8 cellular contexts compared by ENCODE assay signal in the genomic region with DNA sequence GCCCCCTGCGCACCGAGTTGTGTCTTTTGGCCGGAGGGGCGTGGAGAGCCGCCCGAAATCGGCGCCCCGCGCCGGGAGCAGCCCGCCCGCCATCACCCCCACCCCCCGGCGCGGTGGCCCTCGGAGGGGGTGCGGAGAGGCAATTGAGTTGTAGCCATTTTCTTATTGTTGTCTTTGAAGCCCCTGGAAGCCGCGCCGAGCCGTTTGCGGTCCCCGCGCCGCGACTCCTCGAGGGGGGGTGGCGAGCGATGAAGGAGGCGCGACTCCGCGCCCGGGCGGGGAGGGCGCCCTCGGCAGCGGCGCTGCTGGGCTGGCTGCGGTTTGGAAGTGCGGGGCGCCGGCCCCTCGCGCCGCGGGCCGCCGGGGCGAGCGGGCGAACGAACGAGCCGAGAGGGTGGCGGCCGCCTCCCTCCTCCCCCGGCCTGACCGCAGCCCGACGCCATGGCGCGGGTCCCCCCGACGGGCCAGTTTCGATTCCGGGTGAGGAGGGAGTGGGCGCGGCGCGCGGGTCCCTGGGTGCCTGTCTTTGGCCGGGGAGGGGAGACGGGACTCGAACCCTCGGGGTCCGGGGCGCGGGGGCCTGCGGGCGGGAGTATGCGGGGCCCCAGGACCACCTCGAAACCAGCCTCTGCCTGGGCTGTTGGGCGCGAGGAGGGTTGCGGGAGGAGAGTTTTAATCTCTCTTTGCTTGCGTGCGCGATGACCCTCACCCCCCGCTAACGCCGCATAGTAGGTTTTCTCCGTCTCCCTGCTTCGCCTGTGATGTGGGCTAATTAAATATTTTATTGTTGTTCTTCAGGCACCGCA. TPM values are rescaled to one million over a fixed set of nuclear protein-coding genes. Genes with fewer than 3 reads are reported as not detected.
A peak's percentile ranks its signal among the peaks of the same experiment; 100 is the strongest.
DNase-seq lines count a peak whose midpoint lies in the region; ATAC-seq, FAIRE-seq and TF ChIP-seq lines count a peak whose summit lies in the region.

No MANE protein-coding gene starts in this region.

- peaks cover 12 to 29% of the 10 kb centered on the region in 2 experiments; a peak in 3 of 4 replicates for H3K79me1 ChIP-seq in IMR-90 (ENCODE audit: low read depth in 1 of 2, low read length in 2 of 2)

- H3K18ac ChIP-seq in IMR-90 (ENCODE audit: low read depth, low read length): peak overlapping the region; percentile 51

- H2AFZ ChIP-seq in IMR-90 (replicated peaks; ENCODE audit: low read length, poor library complexity): peak overlapping the region; percentile 85
- H2AFZ ChIP-seq in endothelial cell of umbilical vein (ENCODE audit: low read depth, low read length): peak overlapping the region; percentile 68

- peak overlapping the region; percentile 38; the same call in 1 of the 2 replicates for H2BK20ac ChIP-seq in IMR-90 (ENCODE audit: low read depth, low read length)

- H3K4me2 ChIP-seq in IMR-90 (ENCODE audit: low read depth, low read length) (peak overlapping the region; percentile 83), endothelial cell of umbilical vein (ENCODE audit: insufficient read depth, low read length) (peak overlapping the region; percentile 98)

- TF ChIP-seq POLR2A in IMR-90 (IDR thresholded peaks at IDR 0.05; ENCODE audit: low read depth, low read length): no peak
- no peak for TF ChIP-seq POLR2A in endothelial cell of umbilical vein (IDR thresholded peaks at IDR 0.05; ENCODE audit: low read depth, low read length)

- H3K4me1 ChIP-seq in IMR-90 (ENCODE audit: control insufficient read depth, insufficient read depth, low read length) (peaks cover 4% of the 10 kb centered on the region), endothelial cell of umbilical vein (ENCODE audit: control insufficient read depth, extremely low read depth, insufficient read depth, low read length) (peaks cover 28% of the 10 kb centered on the region), mucosa of stomach (ENCODE audit: control insufficient read depth, insufficient read depth, low read length) (peaks cover 11% of the 10 kb centered on the region)

- H2BK120ac ChIP-seq in IMR-90 (ENCODE audit: low read depth, low read length): peak overlapping the region; percentile 65; the same call in 1 of the 2 replicates

- peak overlapping the region; percentile 14 for H4K5ac ChIP-seq in IMR-90 (ENCODE audit: low read depth, low read length)

- WGBS in IMR-90 (ENCODE audit: extremely low coverage in 2 of 2, insufficient read length in 1 of 2), 2 experiments: 0% methylated on average over 19 of the region's 96 CpGs; no CpG with 5 or more reads in 1 of the 2 experiments

- peak overlapping the region; percentile 95 for H3K9ac ChIP-seq in IMR-90 (ENCODE audit: low read depth, low read length)
- H3K9ac ChIP-seq in endothelial cell of umbilical vein (replicated peaks; ENCODE audit: extremely low read depth, insufficient read depth, low read length): peak overlapping the region; percentile 95
- peak overlapping the region; percentile 91 for H3K9ac ChIP-seq in mucosa of stomach (ENCODE audit: low read length)

- H3K9me1 ChIP-seq in IMR-90 (ENCODE audit: insufficient read depth, low read length) (peaks cover 3% of the 10 kb centered on the region; the same call in 1 of the 2 replicates), endothelial cell of umbilical vein (replicated peaks; ENCODE audit: control insufficient read depth, extremely low read depth, insufficient read depth, low read length) (no peaks in the 10 kb centered on the region)

- no peaks in the 10 kb centered on the region for H3K36me3 ChIP-seq in IMR-90 (ENCODE audit: control insufficient read depth, insufficient read depth, low read length)
- no peaks in the 10 kb centered on the region for H3K36me3 ChIP-seq in endothelial cell of umbilical vein (ENCODE audit: control insufficient read depth in 2 of 2, extremely low read depth in 1 of 2, insufficient read depth in 2 of 2, low read length in 2 of 2)
- H3K36me3 ChIP-seq in mucosa of stomach (ENCODE audit: control insufficient read depth, insufficient read depth, low read length): no peaks in the 10 kb centered on the region

- TF ChIP-seq CTCF in C4-2B (conservative IDR thresholded peaks at IDR 0.05): 0 out of 2 replicates have a peak, but pooled peaks have one; percentile 4
- TF ChIP-seq CTCF in IMR-90 (conservative IDR thresholded peaks at IDR 0.05; ENCODE audit: low read depth, low read length): peak; percentile 8; the same call in 1 of the 2 replicates
- no peak for TF ChIP-seq CTCF in endothelial cell of umbilical vein (IDR thresholded peaks at IDR 0.05; ENCODE audit: extremely low read depth in 1 of 2, insufficient read depth in 1 of 2, low read depth in 1 of 2, low read length in 2 of 2)

- POLR2A ChIA-PET in IMR-90 (lab: Charles Lee; ENCODE audit: unreplicated experiment): no interaction called here
- POLR2A ChIA-PET in endothelial cell of umbilical vein (lab: Charles Lee): interaction anchor here (1.1 to 2.2 kb wide), 2 partner anchors 10 to 278 kb away, joined by 3 to 29 read pairs; no protein-coding TSS in a partner anchor

- H3K79me2 ChIP-seq in endothelial cell of umbilical vein (ENCODE audit: control insufficient read depth, insufficient read depth, low read length): peaks cover 12% of the 10 kb centered on the region

- H3K14ac ChIP-seq in IMR-90 (replicated peaks; ENCODE audit: low read depth, low read length): peak overlapping the region; percentile 90

- H3K9me3 ChIP-seq in IMR-90 (ENCODE audit: control insufficient read depth, insufficient read depth, low read length): no peaks in the 10 kb centered on the region
- H3K9me3 ChIP-seq in endothelial cell of umbilical vein (replicated peaks; ENCODE audit: control insufficient read depth, insufficient read depth, low read length): no peaks in the 10 kb centered on the region
- H3K9me3 ChIP-seq in mucosa of stomach (ENCODE audit: control insufficient read depth, low read length): no peaks in the 10 kb centered on the region

- peak overlapping the region; percentile 93 for H3K23ac ChIP-seq in IMR-90 (ENCODE audit: low read depth, low read length)

- no peak for DNase-seq in IMR-90
- DNase-seq in activated CD8-positive, alpha-beta memory T cell treated with anti-CD3 and anti-CD28 coated beads, Interleukin-2, amount 50 U/mL, for 4 hours: peak; percentile 61
- peak; percentile 35 for DNase-seq in endothelial cell of umbilical vein (ENCODE audit: low read depth, low spot score)
- peak; percentile 69 to 70 for DNase-seq in stimulated activated naive CD8-positive, alpha-beta T cell treated with anti-CD3 and anti-CD28 coated beads, Interleukin-15, amount 100 ng/mL, for 72 hours
- no peak for DNase-seq in cerebellar nuclear complex (lab: John Stamatoyannopoulos, UW)

- peak overlapping the region; percentile 12; the same call in 1 of the 2 replicates for H2AK5ac ChIP-seq in IMR-90 (ENCODE audit: low read depth, low read length)

- no peaks in the 10 kb centered on the region for H3K27me3 Mint-ChIP-seq in stimulated activated naive CD8-positive, alpha-beta T cell treated with anti-CD3 and anti-CD28 coated beads, Interleukin-15, amount 100 ng/mL, for 72 hours

- TF ChIP-seq RAD21 in IMR-90 (IDR thresholded peaks at IDR 0.05; ENCODE audit: low read length): no peak; the same call in 1 of the 2 replicates

- H3K27ac ChIP-seq in C4-2B: no peak overlapping the region; the same call in 1 of the 2 replicates
- peak overlapping the region; percentile 63 for H3K27ac ChIP-seq in IMR-90 (ENCODE audit: insufficient read depth, low read length)
- peak overlapping the region; percentile 87 for H3K27ac ChIP-seq in endothelial cell of umbilical vein (ENCODE audit: insufficient read depth, low read depth, low read length)

- ATAC-seq in IMR-90 (ENCODE audit: low read depth) (0 out of 2 replicates have a peak, but pooled peaks have one; percentile 1), GM19035 (IDR thresholded peaks at IDR 0.05; ENCODE audit: unreplicated experiment) (no peak)
- ATAC-seq in stimulated activated naive CD8-positive, alpha-beta T cell treated with anti-CD3 and anti-CD28 coated beads, Interleukin-15, amount 100 ng/mL, for 72 hours: no peak

- H3K27me3 ChIP-seq in IMR-90 (ENCODE audit: control insufficient read depth, insufficient read depth, low read length) (no peaks in the 10 kb centered on the region), endothelial cell of umbilical vein (ENCODE audit: control insufficient read depth in 2 of 2, insufficient read depth in 2 of 2, low read length in 2 of 2) (no peaks in the 10 kb centered on the region), mucosa of stomach (ENCODE audit: control insufficient read depth, insufficient read depth, low read length) (peaks cover 11% of the 10 kb centered on the region)

- H2BK5ac ChIP-seq in IMR-90 (ENCODE audit: low read depth, low read length, poor library complexity, severe bottlenecking): peak overlapping the region; percentile 82

- peak overlapping the region; percentile 67 to 80 for H4K8ac ChIP-seq in IMR-90 (ENCODE audit: low read depth in 2 of 2, low read length in 2 of 2)

- peak overlapping the region; percentile 87 to 89 for H3K4me3 Mint-ChIP-seq in stimulated activated naive CD8-positive, alpha-beta T cell treated with anti-CD3 and anti-CD28 coated beads, Interleukin-15, amount 100 ng/mL, for 72 hours

- no peaks in the 10 kb centered on the region for H3K9me3 Mint-ChIP-seq in stimulated activated naive CD8-positive, alpha-beta T cell treated with anti-CD3 and anti-CD28 coated beads, Interleukin-15, amount 100 ng/mL, for 72 hours

- peak; percentile 65 for FAIRE-seq in endothelial cell of umbilical vein (lab: Jason Lieb, UNC)

- in situ Hi-C loops in IMR-90 (cut with MboI; ENCODE audit: low sequenced_read_pairs): loop anchor here (10.0 to 25.0 kb wide), 3 partner anchors 378 to 986 kb away; no protein-coding TSS in a partner anchor

- peak overlapping the region; percentile 76 for H3K56ac ChIP-seq in IMR-90 (ENCODE audit: extremely low read depth, insufficient read depth, low read length)

- H3K4me3 ChIP-seq in IMR-90 (ENCODE audit: insufficient read depth, low read depth, low read length) (peak overlapping the region; percentile 83), endothelial cell of umbilical vein (replicated peaks in 1 of 3; ENCODE audit: insufficient read depth in 1 of 3, low read depth in 1 of 3, low read length in 3 of 3) (peak overlapping the region; percentile 75 to 96 (median 95)), mucosa of stomach (ENCODE audit: low read length) (peak overlapping the region; percentile 61)

- H3K27ac Mint-ChIP-seq in stimulated activated naive CD8-positive, alpha-beta T cell treated with anti-CD3 and anti-CD28 coated beads, Interleukin-15, amount 100 ng/mL, for 72 hours: peak overlapping the region; percentile 97

- peak overlapping the region; percentile 70 for H2AK9ac ChIP-seq in IMR-90 (replicated peaks; ENCODE audit: low read depth, low read length, poor library complexity)

- H4K91ac ChIP-seq in IMR-90 (ENCODE audit: insufficient read depth, low read depth, low read length): peak overlapping the region; percentile 56

- peaks cover 47% of the 10 kb centered on the region for H3K4me1 Mint-ChIP-seq in stimulated activated naive CD8-positive, alpha-beta T cell treated with anti-CD3 and anti-CD28 coated beads, Interleukin-15, amount 100 ng/mL, for 72 hours

- intact Hi-C loops in IMR-90 (cut with micrococcal nuclease) (loop anchor here (5.0 to 10.0 kb wide), 11 partner anchors 96 to 1208 kb away; no protein-coding TSS in a partner anchor), endothelial cell of umbilical vein (cut with micrococcal nuclease) (loop anchor here (1.0 to 10.0 kb wide), 8 partner anchors 8 to 1276 kb away; a partner anchor contains a TSS)

- CTCF ChIA-PET in IMR-90 (lab: Yijun Ruan, JAX): interaction anchor here (0.7 to 1.0 kb wide), 2 partner anchors 43 to 564 kb away, joined by 5 to 9 read pairs; no protein-coding TSS in a partner anchor
- CTCF ChIA-PET in endothelial cell of umbilical vein (lab: Charles Lee): interaction anchor here (1.3 kb wide), 2 partner anchors 54 to 89 kb away, joined by 4 read pairs; no protein-coding TSS in a partner anchor

- H2BK15ac ChIP-seq in IMR-90 (ENCODE audit: low read depth, low read length): 0 out of 3 replicates have a peak overlapping the region, but pooled peaks have one; percentile 77

- BruUV-seq in IMR-90 (replicated peaks; lab: Mats Ljungman, UMichigan) (no TSS peak), endothelial cell of umbilical vein (replicated peaks; lab: Mats Ljungman, UMichigan) (no TSS peak)

- H4K20me1 ChIP-seq in IMR-90 (ENCODE audit: insufficient read depth, low read length): no peaks in the 10 kb centered on the region
- H4K20me1 ChIP-seq in endothelial cell of umbilical vein (replicated peaks; ENCODE audit: control insufficient read depth, extremely low read depth, insufficient read depth, low read length): no peaks in the 10 kb centered on the region

- H3K4ac ChIP-seq in IMR-90 (ENCODE audit: low read depth, low read length): peak overlapping the region; percentile 67

- dilution Hi-C loops in IMR-90 (cut with HindIII; ENCODE audit: low sequenced_read_pairs, unreplicated experiment): no loop called here
- dilution Hi-C loops in endothelial cell of umbilical vein (cut with MboI; ENCODE audit: extremely low pct_ligation_motif_present, low sequenced_read_pairs): no loop called here

RNA-seq across cellular contexts. Expression of a gene that starts 1.3 kb away (rescaled TPM):
- total RNA-seq in IMR-90 (2012; rRNA removed) (76.9 and 78.1 TPM in 2 replicates), endothelial cell of umbilical vein (31.4 and 34.5 TPM in 2 replicates)
- polyA plus RNA-seq in IMR-90 (2012; rRNA removed) (68.0 and 69.3 TPM in 2 replicates), endothelial cell of umbilical vein (24.0 and 32.3 TPM in 2 replicates)
- polyA plus RNA-seq in IMR-90 (2012; cell fraction: cytosol; rRNA removed): 39.6 and 53.9 TPM in 2 replicates
- polyA plus RNA-seq in IMR-90 (2012; cell fraction: nucleus; rRNA removed; ENCODE audit: low replicate concordance): 105 and 128 TPM in 2 replicates
- polyA plus RNA-seq in endothelial cell of umbilical vein (2011; cell fraction: cytosol; rRNA removed): 24.0 and 26.5 TPM in 2 replicates
- 65.0 and 75.1 TPM in 2 replicates for polyA plus RNA-seq in endothelial cell of umbilical vein (2011; cell fraction: nucleus; rRNA removed)
- 19.9 and 22.5 TPM in 2 replicates for polyA plus RNA-seq in endothelial cell of umbilical vein (2012)
- 54.7 and 58.6 TPM in 2 replicates for polyA minus RNA-seq in endothelial cell of umbilical vein
- polyA minus RNA-seq in endothelial cell of umbilical vein (2011; cell fraction: cytosol; rRNA and poly(A)+ RNA removed): 1.2 TPM
- 153 and 167 TPM in 2 replicates for polyA minus RNA-seq in endothelial cell of umbilical vein (2011; cell fraction: nucleus; rRNA and poly(A)+ RNA removed)

Comparison
In these comparisons a context has a peak if more than half of its experiments do, and no peak if none do; other contexts are left out.
1. CTCF ChIP-seq: peak in C4-2B (single experiment) and IMR-90 (single experiment); none in endothelial cell of umbilical vein (0 of 2).
2. DNase-seq: peak in activated CD8-positive, alpha-beta memory T cell treated with anti-CD3 and anti-CD28 coated beads, Interleukin-2, amount 50 U/mL, for 4 hours (single experiment), endothelial cell of umbilical vein (single experiment) and stimulated activated naive CD8-positive, alpha-beta T cell treated with anti-CD3 and anti-CD28 coated beads, Interleukin-15, amount 100 ng/mL, for 72 hours (2 of 2); none in IMR-90 (single experiment) and cerebellar nuclear complex (0 of 2).
3. Peak in every context shown above with its lines, with median percentiles within 50 percentile points of each other: H3K4me3 ChIP-seq and H3K9ac ChIP-seq.